Comparison of ENCODE assay signal across 17 cellular contexts in the genomic region with DNA sequence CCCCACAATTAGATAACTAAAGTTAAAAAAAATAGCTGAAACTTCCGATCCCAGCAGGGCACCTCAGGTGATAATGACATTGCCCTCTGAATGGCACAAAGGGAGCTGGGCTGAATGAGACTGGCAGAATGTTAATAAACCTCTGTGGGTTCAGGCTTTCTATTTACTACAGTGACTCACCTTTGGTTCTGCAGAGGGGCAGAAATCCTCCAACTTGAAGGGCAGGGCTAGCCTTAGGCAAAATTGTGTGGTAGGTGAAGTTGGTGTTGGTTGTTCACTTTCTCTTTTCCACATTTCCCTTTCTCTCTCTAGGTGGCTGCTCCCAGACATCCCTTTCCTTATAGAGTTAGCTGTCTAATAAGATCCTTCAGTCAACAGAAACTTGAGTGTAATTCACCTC.
A peak's percentile ranks its signal among the peaks of the same experiment; 100 is the strongest.
DNase-seq lines count a peak whose midpoint lies in the region; ATAC-seq and TF ChIP-seq lines count a peak whose summit lies in the region.
"Had no signal": no experiment of that assay in that cellular context is flagged by ENCODE, and none has a peak within 500 bp of the region (broad histone marks: within the 10 kb centered on the region; RNA-seq: fewer than 3 reads in every experiment).

No MANE protein-coding gene starts in this region.

- no peaks in the 10 kb centered on the region for H3K4me1 Mint-ChIP-seq in activated T-helper 1 cell treated with anti-CD3 and anti-CD28 coated beads, Interleukin-12 subunit alpha, Interleukin-12 subunit beta, Interleukin-2, Interleukin-4 antibody, amounts not matched to agents 30 ng/mL and 10 ng/mL and 1 ng/mL, durations not matched to agents 14 hours and 24 hours and 36 hours (ENCODE audit: low read depth)

- H3K36me3 ChIP-seq in HEK293 (ENCODE audit: control insufficient read depth in 2 of 2, insufficient read depth in 1 of 2, low read length in 2 of 2) (no peaks in the 10 kb centered on the region), smooth muscle cell (ENCODE audit: low read depth) (no peaks in the 10 kb centered on the region), lower lobe of right lung (no peaks in the 10 kb centered on the region)
- H3K36me3 ChIP-seq: BE2C had no signal

- H3F3A ChIP-seq in smooth muscle cell (ENCODE audit: low read depth) = peaks cover 8% of the 10 kb centered on the region

- no peaks in the 10 kb centered on the region for H4K20me1 ChIP-seq in smooth muscle cell (ENCODE audit: low read depth)

- TF ChIP-seq CTCF in HEK293 (tag by site-specific recombination; IDR thresholded peaks at IDR 0.05) (no peak), smooth muscle cell (IDR thresholded peaks at IDR 0.05; ENCODE audit: borderline replicate concordance, insufficient read depth, poor library complexity, severe bottlenecking) (no peak), lower lobe of right lung (IDR thresholded peaks at IDR 0.05) (no peak)

- H3K27me3 Mint-ChIP-seq in activated T-helper 1 cell treated with anti-CD3 and anti-CD28 coated beads, Interleukin-12 subunit alpha, Interleukin-12 subunit beta, Interleukin-2, Interleukin-4 antibody, amounts not matched to agents 30 ng/mL and 10 ng/mL and 1 ng/mL, durations not matched to agents 14 hours and 24 hours and 36 hours (ENCODE audit: insufficient read depth) = peaks cover 2% of the 10 kb centered on the region

- H3K4me3 Mint-ChIP-seq in activated T-helper 1 cell treated with anti-CD3 and anti-CD28 coated beads, Interleukin-12 subunit alpha, Interleukin-12 subunit beta, Interleukin-2, Interleukin-4 antibody, amounts not matched to agents 30 ng/mL and 10 ng/mL and 1 ng/mL, durations not matched to agents 14 hours and 24 hours and 36 hours = no peak overlapping the region
- H3K4me3 Mint-ChIP-seq: CD8-positive, alpha-beta T cell; H9 had no signal

- no peak overlapping the region for H3K4me2 ChIP-seq in smooth muscle cell

- POLR2A ChIA-PET in HEK293 (lab: Yijun Ruan, JAX) = no interaction called here

- peak; percentile 97 for ATAC-seq in esophagus mucosa
- no peak for ATAC-seq in lower lobe of right lung
- ATAC-seq: CD8-positive, alpha-beta T cell had no signal

- intact Hi-C loops in activated T-helper 1 cell treated with anti-CD3 and anti-CD28 coated beads, Interleukin-12 subunit alpha, Interleukin-12 subunit beta, Interleukin-2, Interleukin-4 antibody, amounts not matched to agents 30 ng/mL and 10 ng/mL and 1 ng/mL, durations not matched to agents 14 hours and 24 hours and 36 hours (cut with micrococcal nuclease) = no loop called here
- intact Hi-C loops in lower lobe of right lung (cut with DNase I) = no loop called here

- CTCF ChIA-PET in HEK293 (lab: Yijun Ruan, JAX) = interaction anchor here (0.7 kb wide), 1 partner anchor 59 kb away, joined by 3 read pairs; no protein-coding TSS in a partner anchor

- H3K4me1 ChIP-seq in HEK293 (ENCODE audit: control insufficient read depth, insufficient read depth, low read length) = peaks cover 4% of the 10 kb centered on the region; the same call in 1 of the 2 replicates
- no peaks in the 10 kb centered on the region for H3K4me1 ChIP-seq in smooth muscle cell (ENCODE audit: low read depth)
- H3K4me1 ChIP-seq in lower lobe of right lung = no peaks in the 10 kb centered on the region

- H3K9ac ChIP-seq in smooth muscle cell (ENCODE audit: low read depth) = no peak overlapping the region

- WGBS in smooth muscle cell (ENCODE audit: low lambda C conversion rate) = 77% methylated on average over 1 of the region's 1 CpG

- H2AFZ ChIP-seq in smooth muscle cell (ENCODE audit: low read depth) = no peak overlapping the region

- H3K9me3 Mint-ChIP-seq in activated T-helper 1 cell treated with anti-CD3 and anti-CD28 coated beads, Interleukin-12 subunit alpha, Interleukin-12 subunit beta, Interleukin-2, Interleukin-4 antibody, amounts not matched to agents 30 ng/mL and 10 ng/mL and 1 ng/mL, durations not matched to agents 14 hours and 24 hours and 36 hours = no peaks in the 10 kb centered on the region
- H3K9me3 Mint-ChIP-seq: CD8-positive, alpha-beta T cell had no signal

- H3K27me3 ChIP-seq in smooth muscle cell (ENCODE audit: low read depth) (no peaks in the 10 kb centered on the region), lower lobe of right lung (ENCODE audit: low read depth) (no peaks in the 10 kb centered on the region)
- H3K27me3 ChIP-seq: BE2C had no signal

- H3K79me2 ChIP-seq in smooth muscle cell (ENCODE audit: low read depth) = no peaks in the 10 kb centered on the region

- H3K27ac ChIP-seq in HEK293 (ENCODE audit: extremely low read depth, low read depth, low read length) (no peak overlapping the region), smooth muscle cell (ENCODE audit: low read depth) (peak overlapping the region; percentile 91), lower lobe of right lung (no peak overlapping the region)

- H3K9me3 ChIP-seq in HEK293 (ENCODE audit: control insufficient read depth, insufficient read depth, low read depth, low read length) = no peaks in the 10 kb centered on the region
- no peaks in the 10 kb centered on the region for H3K9me3 ChIP-seq in smooth muscle cell (replicated peaks; ENCODE audit: low read depth)
- H3K9me3 ChIP-seq in lower lobe of right lung = no peaks in the 10 kb centered on the region
- H3K9me3 ChIP-seq: BE2C had no signal

- peak; percentile 20 for DNase-seq in RPMI7951 (ENCODE audit: low read depth)
- no peak for DNase-seq in smooth muscle cell (lab: John Stamatoyannopoulos, UW; ENCODE audit: unreplicated experiment)
- no peak for DNase-seq in activated T-helper 1 cell treated with anti-CD3 and anti-CD28 coated beads, Interleukin-12 subunit alpha, Interleukin-12 subunit beta, Interleukin-2, Interleukin-4 antibody, amounts not matched to agents 30 ng/mL and 10 ng/mL and 1 ng/mL, durations not matched to agents 14 hours and 24 hours and 36 hours (ENCODE audit: low spot score)
- no peak for DNase-seq in dermis blood vessel endothelial cell
- no peak for DNase-seq in lower lobe of right lung
- DNase-seq: BE2C; CD8-positive, alpha-beta T cell; H9; IMR-90; Kasumi-1; MV-4-11; NCI-H1417 treated with DMSO at 0.1 percent for 48 hours; NCI-H2029 treated with DMSO at 0.1 percent for 48 hours; NCI-H526 treated with DMSO at 0.1 percent for 48 hours; SHP77 treated with DMSO at 0.1 percent for 48 hours had no signal

- H3K36me3 Mint-ChIP-seq in activated T-helper 1 cell treated with anti-CD3 and anti-CD28 coated beads, Interleukin-12 subunit alpha, Interleukin-12 subunit beta, Interleukin-2, Interleukin-4 antibody, amounts not matched to agents 30 ng/mL and 10 ng/mL and 1 ng/mL, durations not matched to agents 14 hours and 24 hours and 36 hours (ENCODE audit: low read depth) = no peaks in the 10 kb centered on the region
- H3K36me3 Mint-ChIP-seq: CD8-positive, alpha-beta T cell had no signal

- no peak overlapping the region for H3K27ac Mint-ChIP-seq in activated T-helper 1 cell treated with anti-CD3 and anti-CD28 coated beads, Interleukin-12 subunit alpha, Interleukin-12 subunit beta, Interleukin-2, Interleukin-4 antibody, amounts not matched to agents 30 ng/mL and 10 ng/mL and 1 ng/mL, durations not matched to agents 14 hours and 24 hours and 36 hours
- H3K27ac Mint-ChIP-seq: CD8-positive, alpha-beta T cell; H9 had no signal

- H3K4me3 ChIP-seq in HEK293 (ENCODE audit: low read depth, low read length) = no peak overlapping the region
- H3K4me3 ChIP-seq in smooth muscle cell = no peak overlapping the region
- H3K4me3 ChIP-seq in lower lobe of right lung = no peak overlapping the region

TF ChIP-seq in HEK293, 187 proteins besides CTCF, POLR2A, EP300 and RAD21:
- TF ChIP-seq KLF16 (tag by site-specific recombination; IDR thresholded peaks at IDR 0.05) (no peak), PRDM1 (tag by site-specific recombination; IDR thresholded peaks at IDR 0.05) (0 out of 2 replicates have a peak, but pooled peaks have one; percentile 18), ZNF571 (tag by site-specific recombination; IDR thresholded peaks at IDR 0.05) (no peak), ZSCAN16 (tag by site-specific recombination; IDR thresholded peaks at IDR 0.05) (no peak), KLF8 (tag by site-specific recombination; IDR thresholded peaks at IDR 0.05) (no peak), ZNF112 (tag by site-specific recombination; IDR thresholded peaks at IDR 0.05) (no peak)
- TF ChIP-seq, protein P1, sequence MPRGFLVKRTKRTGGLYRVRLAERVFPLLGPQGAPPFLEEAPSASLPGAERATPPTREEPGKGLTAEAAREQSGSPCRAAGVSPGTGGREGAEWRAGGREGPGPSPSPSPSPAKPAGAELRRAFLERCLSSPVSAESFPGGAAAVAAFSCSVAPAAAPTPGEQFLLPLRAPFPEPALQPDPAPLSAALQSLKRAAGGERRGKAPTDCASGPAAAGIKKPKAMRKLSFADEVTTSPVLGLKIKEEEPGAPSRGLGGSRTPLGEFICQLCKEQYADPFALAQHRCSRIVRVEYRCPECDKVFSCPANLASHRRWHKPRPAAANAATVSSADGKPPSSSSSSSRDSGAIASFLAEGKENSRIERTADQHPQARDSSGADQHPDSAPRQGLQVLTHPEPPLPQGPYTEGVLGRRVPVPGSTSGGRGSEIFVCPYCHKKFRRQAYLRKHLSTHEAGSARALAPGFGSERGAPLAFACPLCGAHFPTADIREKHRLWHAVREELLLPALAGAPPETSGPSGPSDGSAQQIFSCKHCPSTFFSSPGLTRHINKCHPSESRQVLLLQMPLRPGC (tag by site-specific recombination; IDR thresholded peaks at IDR 0.05) = no peak
- TF ChIP-seq, protein P2, sequence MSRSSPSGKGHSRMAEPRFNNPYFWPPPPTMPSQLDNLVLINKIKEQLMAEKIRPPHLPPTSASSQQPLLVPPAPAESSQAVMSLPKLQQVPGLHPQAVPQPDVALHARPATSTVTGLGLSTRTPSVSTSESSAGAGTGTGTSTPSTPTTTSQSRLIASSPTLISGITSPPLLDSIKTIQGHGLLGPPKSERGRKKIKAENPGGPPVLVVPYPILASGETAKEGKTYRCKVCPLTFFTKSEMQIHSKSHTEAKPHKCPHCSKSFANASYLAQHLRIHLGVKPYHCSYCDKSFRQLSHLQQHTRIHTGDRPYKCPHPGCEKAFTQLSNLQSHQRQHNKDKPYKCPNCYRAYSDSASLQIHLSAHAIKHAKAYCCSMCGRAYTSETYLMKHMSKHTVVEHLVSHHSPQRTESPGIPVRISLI (tag by site-specific recombination; IDR thresholded peaks at IDR 0.05) = no peak
